Comparison of ENCODE assay signal across 26 cellular contexts in the genomic region with DNA sequence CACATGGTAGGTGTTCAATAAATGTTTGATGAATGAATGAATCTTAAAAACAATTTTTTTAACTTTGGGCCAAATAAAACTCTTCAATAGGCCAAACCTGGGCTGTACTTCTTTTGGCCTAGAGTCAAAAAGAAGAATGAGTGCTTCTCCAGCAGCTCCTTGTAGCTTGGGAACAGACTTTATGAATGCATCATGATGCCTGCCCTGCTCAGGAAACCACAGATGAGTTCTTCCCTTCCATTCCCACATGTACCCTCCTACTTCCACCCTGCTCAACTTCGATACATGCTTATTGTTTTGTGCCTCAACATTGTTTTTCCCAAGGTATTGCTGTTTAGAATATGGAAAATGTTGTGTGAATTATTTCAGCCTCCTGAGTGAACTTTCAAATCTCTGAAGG.
"Had no signal": no experiment of that assay in that cellular context is flagged by ENCODE, and none has a peak within 500 bp of the region (broad histone marks: within the 10 kb centered on the region; RNA-seq: fewer than 3 reads in every experiment).

No MANE protein-coding gene starts in this region.

- H3K4me2 ChIP-seq: hepatocyte, smooth muscle cell had no signal

- H2AFZ ChIP-seq: hepatocyte had no signal

- H3K27me3 ChIP-seq: gastroesophageal sphincter, hepatocyte, pancreas, sigmoid colon, upper lobe of left lung had no signal

- H3K4me3 ChIP-seq: gastroesophageal sphincter, hepatocyte, pancreas, prostate gland, sigmoid colon, smooth muscle cell, upper lobe of left lung had no signal

- H3K27ac ChIP-seq: hepatocyte, prostate gland, sigmoid colon, upper lobe of left lung, VCaP had no signal

- H3K36me3 ChIP-seq: gastroesophageal sphincter, pancreas, prostate gland, sigmoid colon, upper lobe of left lung had no signal

- H3K79me2 ChIP-seq: hepatocyte had no signal

- H3K4me1 ChIP-seq: upper lobe of left lung had no signal

- H3K9me3 ChIP-seq: gastroesophageal sphincter, pancreas, prostate gland, sigmoid colon, upper lobe of left lung had no signal

- DNase-seq: activated CD4-positive, alpha-beta T cell treated with anti-CD3 and anti-CD28 coated beads for 4 hours; activated CD4-positive, alpha-beta T cell treated with anti-CD3 and anti-CD28 coated beads, Interleukin-2, amount 50 U/mL, for 4 hours; activated CD8-positive, alpha-beta memory T cell treated with anti-CD3 and anti-CD28 coated beads for 24 hours; activated effector memory CD4-positive, alpha-beta T cell treated with Interleukin-2 at 50 U/mL for 16 hours; activated naive CD4-positive, alpha-beta T cell treated with anti-CD3 and anti-CD28 coated beads, Interleukin-2, amount 10 ng/mL, durations not matched to agents 7 days and 5 days; activated naive CD8-positive, alpha-beta T cell treated with anti-CD3 and anti-CD28 coated beads, Interleukin-2, amount 10 ng/mL, durations not matched to agents 7 days and 5 days; amygdala; effector CD8-positive, alpha-beta T cell; kidney; midbrain; naive thymus-derived CD4-positive, alpha-beta T cell; nucleus accumbens; pancreas; sigmoid colon; stimulated activated CD4-positive, alpha-beta T cell treated with anti-CD3 and anti-CD28 coated beads, Interleukin-1b, Interleukin-23, amount 100 ng/mL, for 48 hours; stimulated activated CD4-positive, alpha-beta T cell treated with anti-CD3 and anti-CD28 coated beads, Interleukin-4, amount 100 ng/mL, for 4 hours; stimulated activated CD8-positive, alpha-beta memory T cell treated with anti-CD3 and anti-CD28 coated beads, Interleukin-4, amount 100 ng/mL, for 48 hours; stimulated activated naive CD8-positive, alpha-beta T cell treated with anti-CD3 and anti-CD28 coated beads, Interleukin-15, amount 100 ng/mL, for 72 hours; substantia nigra; T-helper 1 cell; upper lobe of left lung had no signal
